Comparison of ENCODE assay signal across 8 cellular contexts in genomic region chr1:91883470-91883869, GRCh38. TPM values are rescaled to one million over a fixed set of nuclear protein-coding genes. Genes with fewer than 3 reads are reported as not detected.
DNase-seq lines count a peak whose midpoint lies in the region; ATAC-seq and TF ChIP-seq lines count a peak whose summit lies in the region.

No MANE protein-coding gene starts in this region.

- peak overlapping the region; percentile 97 for H3K4me3 ChIP-seq in left ventricle myocardium inferior

- peak overlapping the region; percentile 92 for H3K27ac Mint-ChIP-seq in stimulated activated effector memory CD8-positive, alpha-beta T cell treated with anti-CD3 and anti-CD28 coated beads, Interleukin-12 subunit alpha, Interleukin-12 subunit beta, amount 100 ng/mL, for 72 hours

- peaks cover 73% of the 10 kb centered on the region for H3K4me1 ChIP-seq in left ventricle myocardium inferior

- H3K9me3 ChIP-seq in left ventricle myocardium inferior (replicated peaks), result no peaks in the 10 kb centered on the region

- H3K9me3 Mint-ChIP-seq in stimulated activated effector memory CD8-positive, alpha-beta T cell treated with anti-CD3 and anti-CD28 coated beads, Interleukin-12 subunit alpha, Interleukin-12 subunit beta, amount 100 ng/mL, for 72 hours, result no peaks in the 10 kb centered on the region

- H3K4me1 Mint-ChIP-seq in stimulated activated effector memory CD8-positive, alpha-beta T cell treated with anti-CD3 and anti-CD28 coated beads, Interleukin-12 subunit alpha, Interleukin-12 subunit beta, amount 100 ng/mL, for 72 hours, result peaks cover 59% of the 10 kb centered on the region

- H3K36me3 ChIP-seq in left ventricle myocardium inferior, result no peaks in the 10 kb centered on the region

- peak; percentile 55 for TF ChIP-seq CTCF in left ventricle myocardium inferior (IDR thresholded peaks at IDR 0.05; ENCODE audit: borderline replicate concordance)

- H3K4me3 Mint-ChIP-seq in stimulated activated effector memory CD8-positive, alpha-beta T cell treated with anti-CD3 and anti-CD28 coated beads, Interleukin-12 subunit alpha, Interleukin-12 subunit beta, amount 100 ng/mL, for 72 hours, result peak overlapping the region; percentile 98

- ATAC-seq in Right ventricle myocardium superior (ENCODE audit: poor library complexity) (no peak), GM18873 (IDR thresholded peaks at IDR 0.05; ENCODE audit: low FRiP score, unreplicated experiment) (no peak)
- no peak for ATAC-seq in stimulated activated effector memory CD8-positive, alpha-beta T cell treated with anti-CD3 and anti-CD28 coated beads, Interleukin-12 subunit alpha, Interleukin-12 subunit beta, amount 100 ng/mL, for 72 hours

- H3K27me3 ChIP-seq in left ventricle myocardium inferior (ENCODE audit: low read depth), result no peaks in the 10 kb centered on the region

- peaks cover 28% of the 10 kb centered on the region for H3K36me3 Mint-ChIP-seq in stimulated activated effector memory CD8-positive, alpha-beta T cell treated with anti-CD3 and anti-CD28 coated beads, Interleukin-12 subunit alpha, Interleukin-12 subunit beta, amount 100 ng/mL, for 72 hours

- DNase-seq in left ventricle myocardium inferior, result no peak
- DNase-seq in Right ventricle myocardium superior, result no peak
- DNase-seq in SKM-1 (lab: John Stamatoyannopoulos, UW; ENCODE audit: unreplicated experiment), result peak; percentile 16
- DNase-seq in fibroblast of gingiva (ENCODE audit: low read depth), result peak; percentile 43
- no peak for DNase-seq in stimulated activated effector memory CD8-positive, alpha-beta T cell treated with anti-CD3 and anti-CD28 coated beads, Interleukin-12 subunit alpha, Interleukin-12 subunit beta, amount 100 ng/mL, for 72 hours (ENCODE audit: low spot score in 2 of 2)
- no peak for DNase-seq in islet precursor cell
- DNase-seq in NK-92 treated with Interleukin-12 subunit alpha and Interleukin-12 subunit beta, amount 100 ng/mL, for 24 hours (lab: John Stamatoyannopoulos, UW), result no peak

- H3K27ac ChIP-seq in left ventricle myocardium inferior (replicated peaks), result peak overlapping the region; percentile 95

- intact Hi-C loops in left ventricle myocardium inferior (cut with micrococcal nuclease), result loop anchor here (10.0 kb wide), 1 partner anchor 149 kb away; no protein-coding TSS in a partner anchor
- intact Hi-C loops in Right ventricle myocardium superior (cut with DNase I), result loop anchor here (10.0 kb wide), 2 partner anchors 49 to 169 kb away; no protein-coding TSS in a partner anchor

RNA-seq across cellular contexts. Expression of gene TGFBR3, which starts 2.5 kb away (rescaled TPM):
- 24.6 TPM for total RNA-seq in left ventricle myocardium inferior
- 37.9 TPM for total RNA-seq in Right ventricle myocardium superior

Comparison
In these comparisons a context has a peak if more than half of its experiments do, and no peak if none do; other contexts are left out.
1. DNase-seq: peak in SKM-1 (single experiment) and fibroblast of gingiva (single experiment); none in left ventricle myocardium inferior (single experiment), Right ventricle myocardium superior (single experiment), stimulated activated effector memory CD8-positive, alpha-beta T cell treated with anti-CD3 and anti-CD28 coated beads, Interleukin-12 subunit alpha, Interleukin-12 subunit beta, amount 100 ng/mL, for 72 hours (0 of 2), islet precursor cell (single experiment) and NK-92 treated with Interleukin-12 subunit alpha and Interleukin-12 subunit beta, amount 100 ng/mL, for 24 hours (single experiment).